Comparison of ENCODE assay signal across 11 cellular contexts in genomic region chr4:140236649-140237160, GRCh38.
DNase-seq lines count a peak whose midpoint lies in the region; ATAC-seq lines count a peak whose summit lies in the region.
"Had no signal": no experiment of that assay in that cellular context is flagged by ENCODE, and none has a peak within 500 bp of the region (broad histone marks: within the 10 kb centered on the region; RNA-seq: fewer than 3 reads in every experiment).

No MANE protein-coding gene starts in this region.

- H3K4me1 ChIP-seq in adipocyte (ENCODE audit: control insufficient read depth, insufficient read depth, low read length) (peaks cover 27% of the 10 kb centered on the region), mesodermal cell (ENCODE audit: control insufficient read depth, insufficient read depth, low read length, poor library complexity, severe bottlenecking) (peaks cover 15% of the 10 kb centered on the region), stomach smooth muscle (ENCODE audit: control insufficient read depth, insufficient read depth, low read length) (peaks cover 34% of the 10 kb centered on the region)

- H3K4me3 ChIP-seq in adipocyte (ENCODE audit: low read length) (no peak overlapping the region), mesodermal cell (ENCODE audit: extremely low read depth, insufficient read depth, low read length, poor library complexity, severe bottlenecking) (no peak overlapping the region), stomach smooth muscle (ENCODE audit: low read length in 2 of 2) (no peak overlapping the region)

- WGBS in mesodermal cell (ENCODE audit: insufficient coverage in 2 of 2), 2 experiments: 79 to 90% methylated on average over 3 of the region's 8 CpGs

- H3K27me3 ChIP-seq in adipocyte (replicated peaks; ENCODE audit: control insufficient read depth, insufficient read depth, low read length) (no peaks in the 10 kb centered on the region), stomach smooth muscle (ENCODE audit: control insufficient read depth in 1 of 2, insufficient read depth in 2 of 2, low read length in 2 of 2) (no peaks in the 10 kb centered on the region)

- H3K27ac ChIP-seq in mesodermal cell (ENCODE audit: low read depth, low read length, severe bottlenecking): peak overlapping the region; percentile 80
- H3K27ac ChIP-seq in stomach smooth muscle (ENCODE audit: low read length): peak overlapping the region; percentile 95

- ATAC-seq in GM19351 (IDR thresholded peaks at IDR 0.05; ENCODE audit: unreplicated experiment) (no peak), HG02610 (IDR thresholded peaks at IDR 0.05; ENCODE audit: unreplicated experiment) (no peak)

- H3K9ac ChIP-seq in adipocyte (ENCODE audit: low read length): peak overlapping the region; percentile 82
- peak overlapping the region in 1 of 2 donors; percentile 36 for H3K9ac ChIP-seq in stomach smooth muscle (ENCODE audit: low read length in 2 of 2)

- DNase-seq in DMS53 (lab: John Stamatoyannopoulos, UW) (peak; percentile 20), DMS53 treated with DMSO at 0.1 percent for 48 hours (lab: John Stamatoyannopoulos, UW; ENCODE audit: unreplicated experiment) (no peak), adipocyte (ENCODE audit: low read depth) (no peak), GDM1 (lab: John Stamatoyannopoulos, UW) (no peak)
- DNase-seq: activated CD4-positive, alpha-beta memory T cell treated with anti-CD3 and anti-CD28 coated beads, Interleukin-2, amount 10 ng/mL, durations not matched to agents 7 days and 5 days; activated naive CD4-positive, alpha-beta T cell treated with Interleukin-2 at 50 U/mL for 16 hours; stimulated activated CD4-positive, alpha-beta T cell treated with anti-CD3 and anti-CD28 coated beads, Interleukin-15, amount 100 ng/mL, for 24 hours had no signal

- no peaks in the 10 kb centered on the region for H3K9me3 ChIP-seq in adipocyte (ENCODE audit: control insufficient read depth, low read length)
- no peaks in the 10 kb centered on the region for H3K9me3 ChIP-seq in mesodermal cell (ENCODE audit: control insufficient read depth, low read length)
- H3K9me3 ChIP-seq in stomach smooth muscle (ENCODE audit: control insufficient read depth in 2 of 2, low read length in 2 of 2): no peaks in the 10 kb centered on the region

- H3K36me3 ChIP-seq in adipocyte (ENCODE audit: control insufficient read depth, insufficient read depth, low read length, severe bottlenecking): no peaks in the 10 kb centered on the region
- H3K36me3 ChIP-seq in mesodermal cell (ENCODE audit: control insufficient read depth, insufficient read depth, low read length): no peaks in the 10 kb centered on the region
- no peaks in the 10 kb centered on the region for H3K36me3 ChIP-seq in stomach smooth muscle (ENCODE audit: control insufficient read depth in 2 of 2, insufficient read depth in 2 of 2, low read length in 2 of 2)
